15 cellular contexts compared by ENCODE assay signal in genomic region chr1:17658837-17659236, GRCh38.
"Had no signal": no experiment of that assay in that cellular context is flagged by ENCODE, and none has a peak within 500 bp of the region (broad histone marks: within the 10 kb centered on the region; RNA-seq: fewer than 3 reads in every experiment).

No MANE protein-coding gene starts in this region.

- ATAC-seq: activated CD8-positive, alpha-beta T cell treated with anti-CD3 and anti-CD28 coated beads for 36 hours; activated naive CD8-positive, alpha-beta T cell treated with anti-CD3 and anti-CD28 coated beads, Interleukin-2, amount 50 U/mL, for 24 hours; activated T-cell treated with anti-CD3 and anti-CD28 coated beads, Interleukin-2, amount 50 U/mL, for 72 hours had no signal

- H3K4me1 Mint-ChIP-seq: activated naive CD8-positive, alpha-beta T cell treated with anti-CD3 and anti-CD28 coated beads, Interleukin-2, amount 50 U/mL, for 24 hours; immature natural killer cell had no signal

- H3K27ac Mint-ChIP-seq: activated CD8-positive, alpha-beta T cell treated with anti-CD3 and anti-CD28 coated beads for 36 hours; activated naive CD8-positive, alpha-beta T cell treated with anti-CD3 and anti-CD28 coated beads, Interleukin-2, amount 50 U/mL, for 24 hours; activated T-cell treated with anti-CD3 and anti-CD28 coated beads, Interleukin-2, amount 50 U/mL, for 72 hours; immature natural killer cell had no signal

- H3K4me3 ChIP-seq: cardiac muscle cell, esophagus muscularis mucosa, ovary had no signal

- H3K4me3 Mint-ChIP-seq: activated CD8-positive, alpha-beta T cell treated with anti-CD3 and anti-CD28 coated beads for 36 hours; activated naive CD8-positive, alpha-beta T cell treated with anti-CD3 and anti-CD28 coated beads, Interleukin-2, amount 50 U/mL, for 24 hours; activated T-cell treated with anti-CD3 and anti-CD28 coated beads, Interleukin-2, amount 50 U/mL, for 72 hours; immature natural killer cell had no signal

- H3K27me3 Mint-ChIP-seq: activated CD8-positive, alpha-beta T cell treated with anti-CD3 and anti-CD28 coated beads for 36 hours; activated naive CD8-positive, alpha-beta T cell treated with anti-CD3 and anti-CD28 coated beads, Interleukin-2, amount 50 U/mL, for 24 hours had no signal

- H3K27me3 ChIP-seq: cardiac muscle cell, esophagus muscularis mucosa, ovary had no signal

- H3K9me3 Mint-ChIP-seq: activated CD8-positive, alpha-beta T cell treated with anti-CD3 and anti-CD28 coated beads for 36 hours; activated naive CD8-positive, alpha-beta T cell treated with anti-CD3 and anti-CD28 coated beads, Interleukin-2, amount 50 U/mL, for 24 hours; activated T-cell treated with anti-CD3 and anti-CD28 coated beads, Interleukin-2, amount 50 U/mL, for 72 hours; immature natural killer cell had no signal

- DNase-seq: activated CD4-positive, alpha-beta T cell treated with anti-CD3 and anti-CD28 coated beads for 4 hours; activated CD8-positive, alpha-beta memory T cell treated with anti-CD3 and anti-CD28 coated beads, Interleukin-2, amount 50 U/mL, for 4 hours; activated CD8-positive, alpha-beta T cell treated with anti-CD3 and anti-CD28 coated beads for 36 hours; activated naive CD8-positive, alpha-beta T cell treated with anti-CD3 and anti-CD28 coated beads, Interleukin-2, amount 50 U/mL, for 24 hours; activated T-cell treated with anti-CD3 and anti-CD28 coated beads, Interleukin-2, amount 50 U/mL, for 72 hours; foreskin fibroblast; immature natural killer cell; left cardiac atrium; mesenchymal stem cell; ovary; stimulated activated CD4-positive, alpha-beta T cell treated with anti-CD3 and anti-CD28 coated beads, Interleukin-4, amount 100 ng/mL, for 4 hours had no signal

- H3K27ac ChIP-seq: cardiac muscle cell, esophagus muscularis mucosa, ovary, VCaP had no signal

- H3K36me3 Mint-ChIP-seq: immature natural killer cell had no signal

- FAIRE-seq: astrocyte had no signal

- H3K36me3 ChIP-seq: cardiac muscle cell, ovary had no signal

- H3K9me3 ChIP-seq: esophagus muscularis mucosa, ovary had no signal
